ENCODE assay signal across 19 cellular contexts in the genomic region with DNA sequence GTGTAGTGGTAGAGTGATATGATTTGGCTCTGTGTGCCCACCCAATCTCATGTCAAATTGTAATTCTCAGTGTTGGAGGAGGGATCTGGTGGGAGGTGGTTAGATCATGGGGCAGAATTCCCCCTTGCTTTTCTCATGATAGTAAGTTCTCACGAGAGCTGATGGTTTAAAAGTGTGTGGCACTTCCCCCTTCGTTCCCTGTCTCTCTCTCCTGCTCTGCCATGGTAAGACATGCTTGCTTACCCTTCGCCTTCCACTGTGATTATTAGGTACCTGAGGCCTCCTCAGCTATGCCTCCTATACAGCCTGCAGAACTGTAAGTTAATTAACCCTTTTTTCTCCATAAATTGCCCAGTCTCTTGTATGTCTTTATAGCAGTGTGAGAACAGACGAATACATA.
DNase-seq lines count a peak whose midpoint lies in the region; ATAC-seq, FAIRE-seq and TF ChIP-seq lines count a peak whose summit lies in the region.
"Had no signal": no experiment of that assay in that cellular context is flagged by ENCODE, and none has a peak within 500 bp of the region (broad histone marks: within the 10 kb centered on the region; RNA-seq: fewer than 3 reads in every experiment).

No MANE protein-coding gene starts in this region.

- no peaks in the 10 kb centered on the region for H4K20me1 ChIP-seq in PC-3 (ENCODE audit: low read length)

- peak overlapping the region; percentile 52 for H3K4me3 ChIP-seq in GM06990 (replicated peaks; ENCODE audit: low read depth, low read length)
- H3K4me3 ChIP-seq in PC-3 (ENCODE audit: low read length): no peak overlapping the region
- H3K4me3 ChIP-seq: MG63, SJSA1 had no signal

- H3K27ac Mint-ChIP-seq in stimulated activated memory B cell treated with anti-CD40 and anti-IgM and Interleukin-4, amounts not matched to agents 10 μg/mL and 1 μg/mL and 100 μg/mL, for 72 hours: peak overlapping the region; percentile 97

- intact Hi-C loops in PC-3 (cut with micrococcal nuclease): no loop called here

- peak overlapping the region; percentile 8; the same call in 1 of the 2 replicates for H3K27ac ChIP-seq in PC-3 (ENCODE audit: low read length)
- H3K27ac ChIP-seq: C4-2B, SJSA1 had no signal

- H3K4me2 ChIP-seq in PC-3 (ENCODE audit: low read length): no peak overlapping the region

- peak overlapping the region; percentile 48 for H3K4me3 Mint-ChIP-seq in stimulated activated memory B cell treated with anti-CD40 and anti-IgM and Interleukin-4, amounts not matched to agents 10 μg/mL and 1 μg/mL and 100 μg/mL, for 72 hours

- H3K9me2 ChIP-seq in PC-3 (replicated peaks; ENCODE audit: low read length): no peaks in the 10 kb centered on the region

- FAIRE-seq in GM12892 (lab: Jason Lieb, UNC): no peak

- no TSS peak for BruUV-seq in PC-3 (replicated peaks; lab: Mats Ljungman, UMichigan)

- DNase-seq in GM06990 (ENCODE audit: extremely low read depth, insufficient read length) (no peak), GM12892 (ENCODE audit: insufficient read length) (no peak), PC-3 (no peak), SW480 (ENCODE audit: low spot score) (no peak), NCI-H1092 (lab: John Stamatoyannopoulos, UW) (no peak)
- DNase-seq: ACHN, DMS79, Kasumi-1, MG63, NCI-H1048, NCI-H1436 treated with DMSO at 0.1 percent for 48 hours, NCI-H2029, NCI-H345, NCI-H526 had no signal

- H3K4me1 ChIP-seq in PC-3 (ENCODE audit: insufficient read depth, low read length): peaks cover 37% of the 10 kb centered on the region

- H3K27me3 ChIP-seq in GM06990 (replicated peaks; ENCODE audit: control insufficient read depth, insufficient read depth, low read length) (no peaks in the 10 kb centered on the region), PC-3 (ENCODE audit: low read length) (no peaks in the 10 kb centered on the region)
- H3K27me3 ChIP-seq: MG63, SJSA1 had no signal

- no peak overlapping the region for H3K9ac ChIP-seq in PC-3 (ENCODE audit: low read length)

- CTCF ChIA-PET in PC-3 (lab: Charles Lee): no interaction called here

- no peaks in the 10 kb centered on the region for H3F3A ChIP-seq in PC-3 (ENCODE audit: low read length, unreplicated experiment)

- POLR2A ChIA-PET in PC-3 (lab: Charles Lee; ENCODE audit: unreplicated experiment): no interaction called here

- no peak overlapping the region for H2AFZ ChIP-seq in PC-3 (ENCODE audit: low read length)

- no peak for ATAC-seq in PC-3
- ATAC-seq in stimulated activated memory B cell treated with anti-CD40 and anti-IgM and Interleukin-4, amounts not matched to agents 10 μg/mL and 1 μg/mL and 100 μg/mL, for 72 hours: peak; percentile 32
- ATAC-seq in HG03439 (IDR thresholded peaks at IDR 0.05; ENCODE audit: unreplicated experiment): no peak
- ATAC-seq: Panc1 had no signal

- TF ChIP-seq CTCF in GM06990 (IDR thresholded peaks at IDR 0.05; ENCODE audit: insufficient read depth, low read length, poor library complexity, severe bottlenecking): no peak
- no peak for TF ChIP-seq CTCF in PC-3 (conservative IDR thresholded peaks at IDR 0.05; ENCODE audit: low read depth, low read length)

- peaks cover 66% of the 10 kb centered on the region for H3K4me1 Mint-ChIP-seq in stimulated activated memory B cell treated with anti-CD40 and anti-IgM and Interleukin-4, amounts not matched to agents 10 μg/mL and 1 μg/mL and 100 μg/mL, for 72 hours

- TF ChIP-seq POLR2A in GM12892 (IDR thresholded peaks at IDR 0.05; ENCODE audit: low read depth, low read length): peak; percentile 79

- H3K36me3 ChIP-seq in GM06990 (ENCODE audit: control insufficient read depth, insufficient read depth, low read length) (no peaks in the 10 kb centered on the region; the same call in 1 of the 2 replicates), PC-3 (ENCODE audit: low read depth, low read length) (no peaks in the 10 kb centered on the region)
- H3K36me3 ChIP-seq: MG63, SJSA1 had no signal

- no peaks in the 10 kb centered on the region for H3K9me3 Mint-ChIP-seq in stimulated activated memory B cell treated with anti-CD40 and anti-IgM and Interleukin-4, amounts not matched to agents 10 μg/mL and 1 μg/mL and 100 μg/mL, for 72 hours

- peaks cover 23% of the 10 kb centered on the region for H3K79me2 ChIP-seq in PC-3 (ENCODE audit: low read length)

- H3K27me3 Mint-ChIP-seq in stimulated activated memory B cell treated with anti-CD40 and anti-IgM and Interleukin-4, amounts not matched to agents 10 μg/mL and 1 μg/mL and 100 μg/mL, for 72 hours: no peaks in the 10 kb centered on the region

- peaks cover 25% of the 10 kb centered on the region for H3K36me3 Mint-ChIP-seq in stimulated activated memory B cell treated with anti-CD40 and anti-IgM and Interleukin-4, amounts not matched to agents 10 μg/mL and 1 μg/mL and 100 μg/mL, for 72 hours

- no peaks in the 10 kb centered on the region for H3K9me3 ChIP-seq in PC-3 (ENCODE audit: low read length)
- H3K9me3 ChIP-seq: MG63, SJSA1 had no signal
